8 cellular contexts compared by ENCODE assay signal in genomic region chr7:44259547-44260457, GRCh38. TPM values are rescaled to one million over a fixed set of nuclear protein-coding genes. Genes with fewer than 3 reads are reported as not detected.
A peak's percentile ranks its signal among the peaks of the same experiment; 100 is the strongest.
DNase-seq lines count a peak whose midpoint lies in the region; ATAC-seq and TF ChIP-seq lines count a peak whose summit lies in the region.

No MANE protein-coding gene starts in this region.

- intact Hi-C loops in ascending aorta (cut with DNase I) (loop anchor here (2.0 to 5.0 kb wide), 7 partner anchors 59 to 537 kb away; partner anchors contain the start of genes NUDCD3, PPIA, TMED4 and YKT6), left ventricle myocardium superior (cut with micrococcal nuclease) (no loop called here), spleen (cut with DNase I; ENCODE audit: low total_unique reads) (no loop called here)

- 73 to 88% (median 77%) methylated on average over 17 to 18 of the region's 18 CpGs for WGBS in spleen, 5 donors

- H3K27me3 ChIP-seq in ascending aorta (no peaks in the 10 kb centered on the region), spleen (replicated peaks in 1 of 7) (peaks cover 0 to 9% (median 0%) of the 10 kb centered on the region in 7 donors)

- H3K36me3 ChIP-seq in ascending aorta (no peaks in the 10 kb centered on the region), spleen (no peaks in the 10 kb centered on the region)

- H3K4me3 ChIP-seq in HFF-Myc (replicated peaks; ENCODE audit: low read depth, low read length) (no peak overlapping the region), ascending aorta (no peak overlapping the region), spleen (no peak overlapping the region)

- no peaks in the 10 kb centered on the region for H3K9me3 ChIP-seq in ascending aorta
- H3K9me3 ChIP-seq in spleen = no peaks in the 10 kb centered on the region

- TF ChIP-seq POLR2A in spleen (IDR thresholded peaks at IDR 0.05) = no peak

- H3K4me1 ChIP-seq in ascending aorta (peaks cover 28 to 34% of the 10 kb centered on the region in 2 donors), spleen (peaks cover 23 to 49% (median 29%) of the 10 kb centered on the region in 6 donors)

- no peak for TF ChIP-seq CTCF in HFF-Myc (IDR thresholded peaks at IDR 0.05; ENCODE audit: low read depth, low read length, missing control alignments)
- TF ChIP-seq CTCF in ascending aorta (IDR thresholded peaks at IDR 0.05) = no peak
- no peak for TF ChIP-seq CTCF in spleen (IDR thresholded peaks at IDR 0.05 in 8 of 11, conservative IDR thresholded peaks at IDR 0.05 in 3 of 11)

- ATAC-seq in left ventricle myocardium superior (peak; percentile 16), GM18868 (IDR thresholded peaks at IDR 0.05; ENCODE audit: unreplicated experiment) (no peak)

- H3K27ac ChIP-seq in ascending aorta (peak overlapping the region; percentile 99 to 100), spleen (peak overlapping the region in 7 of 8 donors; percentile 68 to 87 (median 79))

- DNase-seq in HFF-Myc (ENCODE audit: extremely low read depth, low read depth) (peak; percentile 66), ascending aorta (ENCODE audit: low spot score in 2 of 2) (peak; percentile 87 to 95), left ventricle myocardium superior (peak; percentile 81), spleen (no peak), NCI-H345 (lab: John Stamatoyannopoulos, UW) (no peak)
- DNase-seq in stimulated activated CD4-positive, alpha-beta T cell treated with anti-CD3 and anti-CD28 coated beads, Interleukin-2, amount 100 ng/mL, for 24 hours = no peak
- DNase-seq in effector CD8-positive, alpha-beta T cell (lab: John Stamatoyannopoulos, UW) = no peak

RNA-seq across cellular contexts. Expression of gene YKT6, which starts 59.0 kb away (rescaled TPM):
- total RNA-seq in ascending aorta = 40.1 TPM
- total RNA-seq in left ventricle myocardium superior = 58.4 TPM
- total RNA-seq in spleen = 10 to 100 TPM; 51.9 to 66.4 (median 56.6) TPM
- 10 to 100 TPM; 26.9 to 49.0 (median 30.1) TPM for polyA plus RNA-seq in spleen

Comparison
In these comparisons a context has a peak if more than half of its experiments do, and no peak if none do; other contexts are left out.
1. DNase-seq: peak in HFF-Myc (single experiment), ascending aorta (2 of 2) and left ventricle myocardium superior (single experiment); none in spleen (single experiment), NCI-H345 (single experiment), stimulated activated CD4-positive, alpha-beta T cell treated with anti-CD3 and anti-CD28 coated beads, Interleukin-2, amount 100 ng/mL, for 24 hours (0 of 2) and effector CD8-positive, alpha-beta T cell (single experiment).